In the genomic region with DNA sequence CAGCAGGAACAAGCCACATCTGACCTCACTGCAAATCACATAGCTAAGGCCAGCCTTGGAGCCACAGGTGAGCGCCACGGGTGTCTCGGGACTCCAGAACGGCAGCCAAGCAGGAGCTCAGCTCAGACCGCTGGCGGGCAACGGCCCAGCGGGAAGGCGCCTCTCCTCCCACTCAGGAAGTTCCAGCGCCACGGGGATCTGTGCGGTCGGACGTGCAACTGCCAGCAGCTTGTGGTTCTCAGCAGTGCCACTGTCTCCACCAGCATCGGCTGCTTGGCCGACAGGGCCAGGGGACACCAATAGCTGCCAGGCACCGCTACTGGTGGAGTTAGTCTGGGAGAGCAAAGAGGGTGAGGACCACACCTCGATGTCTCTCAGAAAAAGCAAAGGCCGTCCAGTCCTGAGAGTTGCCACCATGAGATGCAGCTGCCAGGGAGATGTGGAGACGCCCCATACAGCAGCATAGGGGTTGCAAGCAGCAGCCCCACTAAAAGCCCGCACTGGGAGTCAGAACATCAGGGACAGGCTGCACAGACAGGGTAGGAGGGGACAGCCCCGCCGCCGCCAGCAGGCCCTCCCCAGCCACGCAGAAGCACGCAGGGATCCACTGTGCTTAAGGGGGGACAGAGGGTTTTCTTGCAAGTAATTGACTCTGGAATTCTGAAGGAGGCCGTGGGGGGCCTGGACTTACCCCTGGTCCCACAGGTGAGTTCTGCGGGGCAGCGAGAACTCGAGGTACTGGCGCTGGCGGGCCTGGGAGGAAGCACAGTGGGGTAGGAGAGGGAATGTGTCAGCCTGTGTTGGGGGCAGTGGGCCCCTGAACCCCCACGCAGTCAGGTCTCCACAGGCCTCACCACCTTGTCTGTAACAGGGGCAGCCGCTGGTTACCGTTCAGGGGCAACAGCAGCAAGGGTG, we compare ENCODE assay signal across 18 cellular contexts.
"Had no signal": no experiment of that assay in that cellular context is flagged by ENCODE, and none has a peak within 500 bp of the region (broad histone marks: within the 10 kb centered on the region; RNA-seq: fewer than 3 reads in every experiment).

No MANE protein-coding gene starts in this region.

- H3K27me3 Mint-ChIP-seq: activated naive CD8-positive, alpha-beta T cell treated with anti-CD3 and anti-CD28 coated beads, Interleukin-2, amount 50 U/mL, for 24 hours; naive thymus-derived CD8-positive, alpha-beta T cell had no signal

- H3K9me3 Mint-ChIP-seq: activated naive CD8-positive, alpha-beta T cell treated with anti-CD3 and anti-CD28 coated beads, Interleukin-2, amount 50 U/mL, for 24 hours; activated T-helper 1 cell treated with anti-CD3 and anti-CD28 coated beads, Interleukin-12 subunit alpha, Interleukin-12 subunit beta, Interleukin-2, Interleukin-4 antibody, amounts not matched to agents 30 ng/mL and 10 ng/mL and 1 ng/mL, durations not matched to agents 14 hours and 24 hours and 36 hours; naive thymus-derived CD8-positive, alpha-beta T cell; T-helper 2 cell treated with Interferon-gamma antibody and Interleukin-4, amounts not matched to agents 5 μg/mL and 100 μg/mL, for 36 hours had no signal

- H3K27ac Mint-ChIP-seq: activated naive CD8-positive, alpha-beta T cell treated with anti-CD3 and anti-CD28 coated beads, Interleukin-2, amount 50 U/mL, for 24 hours; activated T-helper 1 cell treated with anti-CD3 and anti-CD28 coated beads, Interleukin-12 subunit alpha, Interleukin-12 subunit beta, Interleukin-2, Interleukin-4 antibody, amounts not matched to agents 30 ng/mL and 10 ng/mL and 1 ng/mL, durations not matched to agents 14 hours and 24 hours and 36 hours; naive thymus-derived CD8-positive, alpha-beta T cell; T-helper 2 cell treated with Interferon-gamma antibody and Interleukin-4, amounts not matched to agents 5 μg/mL and 100 μg/mL, for 36 hours had no signal

- H3K4me1 ChIP-seq: gastroesophageal sphincter, thyroid gland, vagina had no signal

- H3K27ac ChIP-seq: epithelial cell of prostate, gastroesophageal sphincter, thyroid gland, vagina had no signal

- H3K27me3 ChIP-seq: gastroesophageal sphincter, thyroid gland, vagina had no signal

- DNase-seq: activated CD4-positive, alpha-beta T cell treated with anti-CD3 and anti-CD28 coated beads, Interleukin-2, amount 50 U/mL, for 48 hours; activated CD4-positive, CD25-positive, alpha-beta regulatory T cell treated with anti-CD3 and anti-CD28 coated beads, Interleukin-2, amount 50 U/mL, for 72 hours; activated CD8-positive, alpha-beta memory T cell treated with anti-CD3 and anti-CD28 coated beads, Interleukin-2, amount 50 U/mL, for 4 hours; activated naive CD4-positive, alpha-beta T cell; activated naive CD8-positive, alpha-beta T cell treated with anti-CD3 and anti-CD28 coated beads, Interleukin-2, amount 50 U/mL, for 24 hours; effector CD8-positive, alpha-beta T cell; hippocampal formation; kidney glomerular epithelial cell; stimulated activated CD4-positive, alpha-beta T cell treated with anti-CD3 and anti-CD28 coated beads, Interleukin-4, amount 100 ng/mL, for 4 hours; thyroid gland had no signal

- FAIRE-seq: astrocyte had no signal

- H3K9me3 ChIP-seq: gastroesophageal sphincter, thyroid gland, vagina had no signal

- ATAC-seq: activated naive CD8-positive, alpha-beta T cell treated with anti-CD3 and anti-CD28 coated beads, Interleukin-2, amount 50 U/mL, for 24 hours; gastroesophageal sphincter; naive thymus-derived CD8-positive, alpha-beta T cell had no signal

- H3K4me1 Mint-ChIP-seq: activated naive CD8-positive, alpha-beta T cell treated with anti-CD3 and anti-CD28 coated beads, Interleukin-2, amount 50 U/mL, for 24 hours; naive thymus-derived CD8-positive, alpha-beta T cell had no signal

- H3K4me3 Mint-ChIP-seq: activated naive CD8-positive, alpha-beta T cell treated with anti-CD3 and anti-CD28 coated beads, Interleukin-2, amount 50 U/mL, for 24 hours; activated T-helper 1 cell treated with anti-CD3 and anti-CD28 coated beads, Interleukin-12 subunit alpha, Interleukin-12 subunit beta, Interleukin-2, Interleukin-4 antibody, amounts not matched to agents 30 ng/mL and 10 ng/mL and 1 ng/mL, durations not matched to agents 14 hours and 24 hours and 36 hours; naive thymus-derived CD8-positive, alpha-beta T cell; T-helper 2 cell treated with Interferon-gamma antibody and Interleukin-4, amounts not matched to agents 5 μg/mL and 100 μg/mL, for 36 hours had no signal

- H3K4me3 ChIP-seq: gastroesophageal sphincter, lung, thyroid gland, vagina had no signal
